In genomic region chr11:68020575-68020974, GRCh38 we compare ENCODE assay signal across 9 cellular contexts. TPM values are rescaled to one million over a fixed set of nuclear protein-coding genes. Genes with fewer than 3 reads are reported as not detected.
DNase-seq lines count a peak whose midpoint lies in the region; ATAC-seq and TF ChIP-seq lines count a peak whose summit lies in the region.
"Had no signal": no experiment of that assay in that cellular context is flagged by ENCODE, and none has a peak within 500 bp of the region (broad histone marks: within the 10 kb centered on the region; RNA-seq: fewer than 3 reads in every experiment).

No MANE protein-coding gene starts in this region.

- in situ Hi-C loops in SK-MEL-5 (cut with HindIII; ENCODE audit: low pct_unique_long_range_greater_than_20kb, low sequenced_read_pairs), result no loop called here

- H3K4me1 ChIP-seq in esophagus squamous epithelium, result peaks cover 5 to 54% (median 20%) of the 10 kb centered on the region in 3 donors

- DNase-seq in DMS53 (lab: John Stamatoyannopoulos, UW) (peak; percentile 49), DMS53 treated with DMSO at 0.1 percent for 48 hours (lab: John Stamatoyannopoulos, UW; ENCODE audit: unreplicated experiment) (no peak), SK-MEL-5 (ENCODE audit: low read depth, low spot score) (peak; percentile 22), esophagus squamous epithelium (lab: John Stamatoyannopoulos, UW) (no peak), progenitor cell of endocrine pancreas (ENCODE audit: low spot score, unreplicated experiment) (no peak)
- DNase-seq in T-helper 2 cell treated with Interferon-gamma antibody and Interleukin-4, amounts not matched to agents 5 μg/mL and 100 μg/mL, for 36 hours (ENCODE audit: low spot score), result no peak
- DNase-seq: T-helper 1 cell had no signal

- peaks cover 16% of the 10 kb centered on the region for H3K4me1 Mint-ChIP-seq in progenitor cell of endocrine pancreas (ENCODE audit: low read depth)
- H3K4me1 Mint-ChIP-seq in T-helper 2 cell treated with Interferon-gamma antibody and Interleukin-4, amounts not matched to agents 5 μg/mL and 100 μg/mL, for 36 hours (ENCODE audit: low read depth), result no peaks in the 10 kb centered on the region

- peaks cover 0 to 30% (median 0%) of the 10 kb centered on the region in 3 donors for H3K36me3 ChIP-seq in esophagus squamous epithelium

- peak overlapping the region; percentile 8 for H3K27ac Mint-ChIP-seq in progenitor cell of endocrine pancreas
- no peak overlapping the region for H3K27ac Mint-ChIP-seq in T-helper 2 cell treated with Interferon-gamma antibody and Interleukin-4, amounts not matched to agents 5 μg/mL and 100 μg/mL, for 36 hours

- no peak overlapping the region for H3K4me3 Mint-ChIP-seq in progenitor cell of endocrine pancreas (ENCODE audit: low read depth)
- H3K4me3 Mint-ChIP-seq in T-helper 2 cell treated with Interferon-gamma antibody and Interleukin-4, amounts not matched to agents 5 μg/mL and 100 μg/mL, for 36 hours, result no peak overlapping the region

- ATAC-seq in GM18498 (IDR thresholded peaks at IDR 0.05; ENCODE audit: unreplicated experiment) (no peak), HG03097 (IDR thresholded peaks at IDR 0.05; ENCODE audit: low FRiP score, unreplicated experiment) (no peak)

- no peaks in the 10 kb centered on the region for H3K27me3 Mint-ChIP-seq in progenitor cell of endocrine pancreas
- H3K27me3 Mint-ChIP-seq in T-helper 2 cell treated with Interferon-gamma antibody and Interleukin-4, amounts not matched to agents 5 μg/mL and 100 μg/mL, for 36 hours (ENCODE audit: low read depth), result no peaks in the 10 kb centered on the region

- no peak overlapping the region for H3K4me3 ChIP-seq in esophagus squamous epithelium

- peaks cover 6% of the 10 kb centered on the region for H3K36me3 Mint-ChIP-seq in progenitor cell of endocrine pancreas (ENCODE audit: insufficient read depth)
- no peaks in the 10 kb centered on the region for H3K36me3 Mint-ChIP-seq in T-helper 2 cell treated with Interferon-gamma antibody and Interleukin-4, amounts not matched to agents 5 μg/mL and 100 μg/mL, for 36 hours (ENCODE audit: low read depth)

- no peaks in the 10 kb centered on the region for H3K9me3 Mint-ChIP-seq in progenitor cell of endocrine pancreas (ENCODE audit: low read depth)
- H3K9me3 Mint-ChIP-seq in T-helper 2 cell treated with Interferon-gamma antibody and Interleukin-4, amounts not matched to agents 5 μg/mL and 100 μg/mL, for 36 hours, result no peaks in the 10 kb centered on the region

- TF ChIP-seq CTCF in esophagus squamous epithelium (IDR thresholded peaks at IDR 0.05), result peak in 3 of 6 experiments; percentile 4 to 27 (median 19)
- TF ChIP-seq CTCF in progenitor cell of endocrine pancreas (IDR thresholded peaks at IDR 0.05; ENCODE audit: unreplicated experiment), result no peak

- peak overlapping the region; percentile 18 to 76 (median 58) for H3K27ac ChIP-seq in esophagus squamous epithelium

- intact Hi-C loops in esophagus squamous epithelium (cut with DNase I), result no loop called here

- no peaks in the 10 kb centered on the region for H3K27me3 ChIP-seq in esophagus squamous epithelium

- H3K9me3 ChIP-seq in esophagus squamous epithelium, result peaks cover 0 to 10% (median 0%) of the 10 kb centered on the region in 3 donors

- WGBS in esophagus squamous epithelium, 2 donors, result 21 to 40% methylated on average over 1 to 9 of the region's 11 CpGs

- TF ChIP-seq POLR2A in esophagus squamous epithelium (IDR thresholded peaks at IDR 0.05), result no peak

RNA-seq across cellular contexts. Expression of gene NDUFS8, which starts 9.9 kb away (rescaled TPM):
- total RNA-seq in SK-MEL-5 (2014; rRNA removed; shearing (Covaris generic)), result 91.2 and 92.4 TPM in 2 replicates
- polyA plus RNA-seq in SK-MEL-5 (2015; cell fraction: cytosol; rRNA removed), result 112 and 119 TPM in 2 replicates
- 45.3 and 51.4 TPM in 2 replicates for polyA plus RNA-seq in SK-MEL-5 (2015; cell fraction: nucleus; rRNA removed)
- 100 to 1,000 TPM; 112 to 192 (median 135) TPM for total RNA-seq in esophagus squamous epithelium
- total RNA-seq in progenitor cell of endocrine pancreas, result 113 and 125 TPM in 2 replicates

RNA-seq across cellular contexts. Expression of gene ALDH3B1, which starts 10.4 kb away (rescaled TPM):
- 2.4 and 3.5 TPM in 2 replicates for total RNA-seq in SK-MEL-5 (2014; rRNA removed; shearing (Covaris generic))
- polyA plus RNA-seq in SK-MEL-5 (2015; cell fraction: cytosol; rRNA removed), result 6.5 and 7.2 TPM in 2 replicates
- 3.0 and 5.2 TPM in 2 replicates for polyA plus RNA-seq in SK-MEL-5 (2015; cell fraction: nucleus; rRNA removed)
- 10 to 100 TPM in 2 of 4 donors, 1 to 10 TPM in 2; 1.6 to 15.7 (median 8.0) TPM for total RNA-seq in esophagus squamous epithelium
- not detected in 2 replicates for total RNA-seq in progenitor cell of endocrine pancreas

RNA-seq across cellular contexts. Expression of gene UNC93B1, which starts 16.7 kb away (rescaled TPM):
- 9.1 TPM in 2 replicates for total RNA-seq in SK-MEL-5 (2014; rRNA removed; shearing (Covaris generic))
- polyA plus RNA-seq in SK-MEL-5 (2015; cell fraction: cytosol; rRNA removed), result 15.7 and 19.4 TPM in 2 replicates
- polyA plus RNA-seq in SK-MEL-5 (2015; cell fraction: nucleus; rRNA removed), result 30.4 and 32.2 TPM in 2 replicates
- total RNA-seq in esophagus squamous epithelium (10 to 100 TPM; 13.5 to 38.0 (median 31.5) TPM), progenitor cell of endocrine pancreas (6.7 and 8.0 TPM in 2 replicates)

RNA-seq across cellular contexts. Expression of gene TCIRG1, which starts 18.2 kb away (rescaled TPM):
- 21.6 and 22.2 TPM in 2 replicates for total RNA-seq in SK-MEL-5 (2014; rRNA removed; shearing (Covaris generic))
- polyA plus RNA-seq in SK-MEL-5 (2015; cell fraction: cytosol; rRNA removed), result 33.6 and 35.4 TPM in 2 replicates
- 539 and 555 TPM in 2 replicates for polyA plus RNA-seq in SK-MEL-5 (2015; cell fraction: nucleus; rRNA removed)
- 10 to 100 TPM; 46.6 to 70.5 (median 63.5) TPM for total RNA-seq in esophagus squamous epithelium
- 33.6 and 35.5 TPM in 2 replicates for total RNA-seq in progenitor cell of endocrine pancreas

Comparison
In these comparisons a context has a peak if more than half of its experiments do, and no peak if none do; other contexts are left out.
1. DNase-seq: peak in DMS53 (single experiment) and SK-MEL-5 (single experiment); none in DMS53 treated with DMSO at 0.1 percent for 48 hours (single experiment), esophagus squamous epithelium (single experiment), progenitor cell of endocrine pancreas (single experiment) and T-helper 2 cell treated with Interferon-gamma antibody and Interleukin-4, amounts not matched to agents 5 μg/mL and 100 μg/mL, for 36 hours (single experiment).